In genomic region chr17:68035523-68036303, GRCh38 we compare ENCODE assay signal across 8 cellular contexts. TPM values are rescaled to one million over a fixed set of nuclear protein-coding genes. Genes with fewer than 3 reads are reported as not detected.
DNase-seq lines count a peak whose midpoint lies in the region; ATAC-seq and TF ChIP-seq lines count a peak whose summit lies in the region.

TSS of gene KPNA2 (plus strand) at chr17:68035735. CDS start at chr17:68037133, 1,398 bp downstream.

- no peaks in the 10 kb centered on the region for H3K9me3 Mint-ChIP-seq in activated CD4-positive, alpha-beta T cell treated with anti-CD3 and anti-CD28 coated beads, Interleukin-2, amount 10 ng/mL, durations not matched to agents 7 days and 5 days

- TF ChIP-seq CTCF in coronary artery (IDR thresholded peaks at IDR 0.05): no peak

- ATAC-seq in GM19372 (IDR thresholded peaks at IDR 0.05; ENCODE audit: low read depth, unreplicated experiment) (peak; percentile 91), HG03521 (IDR thresholded peaks at IDR 0.05; ENCODE audit: unreplicated experiment) (peak; percentile 90), left colon (peak; percentile 93)

- peak within 1 kb of the TSS; percentile 97 for H3K27ac Mint-ChIP-seq in activated CD4-positive, alpha-beta T cell treated with anti-CD3 and anti-CD28 coated beads, Interleukin-2, amount 10 ng/mL, durations not matched to agents 7 days and 5 days

- peaks cover 28% of the 10 kb centered on the region for H3K4me1 Mint-ChIP-seq in activated CD4-positive, alpha-beta T cell treated with anti-CD3 and anti-CD28 coated beads, Interleukin-2, amount 10 ng/mL, durations not matched to agents 7 days and 5 days

- H3K27ac ChIP-seq in coronary artery: peak within 1 kb of the TSS; percentile 55 to 86

- DNase-seq in C1 segment of cervical spinal cord (lab: John Stamatoyannopoulos, UW): peak; percentile 80 to 98 (median 92)
- peak; percentile 100 for DNase-seq in NCI-H69 (lab: John Stamatoyannopoulos, UW)
- peak; percentile 96 for DNase-seq in activated CD4-positive, alpha-beta T cell treated with anti-CD3 and anti-CD28 coated beads, Interleukin-2, amount 10 ng/mL, durations not matched to agents 7 days and 5 days
- DNase-seq in coronary artery (ENCODE audit: low spot score): peak; percentile 94
- DNase-seq in left colon: peak; percentile 95 to 96
- peak; percentile 78 to 86 for DNase-seq in stimulated activated CD4-positive, alpha-beta T cell treated with anti-CD3 and anti-CD28 coated beads, Interleukin-1b, Interleukin-23, amount 100 ng/mL, for 4 hours (ENCODE audit: low read depth in 2 of 2)

- intact Hi-C loops in left colon (cut with DNase I, micrococcal nuclease): no loop called here

- CTCF ChIA-PET in activated CD4-positive, alpha-beta T cell treated with anti-CD3 and anti-CD28 coated beads, Interleukin-2, amount 10 ng/mL, durations not matched to agents 7 days and 5 days (lab: Charles Lee): interaction anchor here (0.6 to 2.4 kb wide), 2 partner anchors 16 to 395 kb away, joined by 4 to 8 read pairs; no protein-coding TSS in a partner anchor

- POLR2A ChIA-PET in activated CD4-positive, alpha-beta T cell treated with anti-CD3 and anti-CD28 coated beads, Interleukin-2, amount 10 ng/mL, durations not matched to agents 7 days and 5 days (lab: Charles Lee): interaction anchor here (0.6 to 1.0 kb wide), 2 partner anchors 16 to 545 kb away, joined by 3 read pairs; no protein-coding TSS in a partner anchor

- peak within 1 kb of the TSS; percentile 96 for H3K4me3 Mint-ChIP-seq in activated CD4-positive, alpha-beta T cell treated with anti-CD3 and anti-CD28 coated beads, Interleukin-2, amount 10 ng/mL, durations not matched to agents 7 days and 5 days

- no peaks in the 10 kb centered on the region for H3K27me3 Mint-ChIP-seq in activated CD4-positive, alpha-beta T cell treated with anti-CD3 and anti-CD28 coated beads, Interleukin-2, amount 10 ng/mL, durations not matched to agents 7 days and 5 days

- H3K36me3 Mint-ChIP-seq in activated CD4-positive, alpha-beta T cell treated with anti-CD3 and anti-CD28 coated beads, Interleukin-2, amount 10 ng/mL, durations not matched to agents 7 days and 5 days (ENCODE audit: low read depth): peaks cover 36% of the 10 kb centered on the region

- peak within 1 kb of the TSS; percentile 97 for H3K4me3 ChIP-seq in coronary artery

RNA-seq across cellular contexts. Expression of gene KPNA2, which starts in this region (rescaled TPM):
- 100 to 1,000 TPM; 265 to 292 TPM for total RNA-seq in activated CD4-positive, alpha-beta T cell treated with anti-CD3 and anti-CD28 coated beads, Interleukin-2, amount 10 ng/mL, durations not matched to agents 7 days and 5 days
- 10 to 100 TPM; 23.6 to 41.9 TPM for total RNA-seq in left colon

Comparison
In these comparisons a context has a peak if more than half of its experiments do, and no peak if none do; other contexts are left out.
1. Peak in every context shown above with its lines: DNase-seq, ATAC-seq, H3K4me3 ChIP-seq and H3K27ac ChIP-seq.
2. RNA of gene KPNA2 (total RNA-seq): 265 to 292 TPM in activated CD4-positive, alpha-beta T cell treated with anti-CD3 and anti-CD28 coated beads, Interleukin-2, amount 10 ng/mL, durations not matched to agents 7 days and 5 days; 23.6 to 41.9 TPM in left colon; every median in the first group is over 4 times any median in the second.